ENCODE assay signal across 1 cellular context in genomic region chr20:2651772-2652723, GRCh38.
A peak's percentile ranks its signal among the peaks of the same experiment; 100 is the strongest.
TF ChIP-seq lines count a peak whose summit lies in the region.

A gene with protein sequence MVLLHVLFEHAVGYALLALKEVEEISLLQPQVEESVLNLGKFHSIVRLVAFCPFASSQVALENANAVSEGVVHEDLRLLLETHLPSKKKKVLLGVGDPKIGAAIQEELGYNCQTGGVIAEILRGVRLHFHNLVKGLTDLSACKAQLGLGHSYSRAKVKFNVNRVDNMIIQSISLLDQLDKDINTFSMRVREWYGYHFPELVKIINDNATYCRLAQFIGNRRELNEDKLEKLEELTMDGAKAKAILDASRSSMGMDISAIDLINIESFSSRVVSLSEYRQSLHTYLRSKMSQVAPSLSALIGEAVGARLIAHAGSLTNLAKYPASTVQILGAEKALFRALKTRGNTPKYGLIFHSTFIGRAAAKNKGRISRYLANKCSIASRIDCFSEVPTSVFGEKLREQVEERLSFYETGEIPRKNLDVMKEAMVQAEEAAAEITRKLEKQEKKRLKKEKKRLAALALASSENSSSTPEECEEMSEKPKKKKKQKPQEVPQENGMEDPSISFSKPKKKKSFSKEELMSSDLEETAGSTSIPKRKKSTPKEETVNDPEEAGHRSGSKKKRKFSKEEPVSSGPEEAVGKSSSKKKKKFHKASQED (plus strand): TSS chr20:2652632. CDS start chr20:2652661, 29 bp downstream.

TF ChIP-seq in K562, 482 proteins besides CTCF, POLR2A, EP300 and RAD21 (continued from another document and continues in another):
- TF ChIP-seq, protein P1, sequence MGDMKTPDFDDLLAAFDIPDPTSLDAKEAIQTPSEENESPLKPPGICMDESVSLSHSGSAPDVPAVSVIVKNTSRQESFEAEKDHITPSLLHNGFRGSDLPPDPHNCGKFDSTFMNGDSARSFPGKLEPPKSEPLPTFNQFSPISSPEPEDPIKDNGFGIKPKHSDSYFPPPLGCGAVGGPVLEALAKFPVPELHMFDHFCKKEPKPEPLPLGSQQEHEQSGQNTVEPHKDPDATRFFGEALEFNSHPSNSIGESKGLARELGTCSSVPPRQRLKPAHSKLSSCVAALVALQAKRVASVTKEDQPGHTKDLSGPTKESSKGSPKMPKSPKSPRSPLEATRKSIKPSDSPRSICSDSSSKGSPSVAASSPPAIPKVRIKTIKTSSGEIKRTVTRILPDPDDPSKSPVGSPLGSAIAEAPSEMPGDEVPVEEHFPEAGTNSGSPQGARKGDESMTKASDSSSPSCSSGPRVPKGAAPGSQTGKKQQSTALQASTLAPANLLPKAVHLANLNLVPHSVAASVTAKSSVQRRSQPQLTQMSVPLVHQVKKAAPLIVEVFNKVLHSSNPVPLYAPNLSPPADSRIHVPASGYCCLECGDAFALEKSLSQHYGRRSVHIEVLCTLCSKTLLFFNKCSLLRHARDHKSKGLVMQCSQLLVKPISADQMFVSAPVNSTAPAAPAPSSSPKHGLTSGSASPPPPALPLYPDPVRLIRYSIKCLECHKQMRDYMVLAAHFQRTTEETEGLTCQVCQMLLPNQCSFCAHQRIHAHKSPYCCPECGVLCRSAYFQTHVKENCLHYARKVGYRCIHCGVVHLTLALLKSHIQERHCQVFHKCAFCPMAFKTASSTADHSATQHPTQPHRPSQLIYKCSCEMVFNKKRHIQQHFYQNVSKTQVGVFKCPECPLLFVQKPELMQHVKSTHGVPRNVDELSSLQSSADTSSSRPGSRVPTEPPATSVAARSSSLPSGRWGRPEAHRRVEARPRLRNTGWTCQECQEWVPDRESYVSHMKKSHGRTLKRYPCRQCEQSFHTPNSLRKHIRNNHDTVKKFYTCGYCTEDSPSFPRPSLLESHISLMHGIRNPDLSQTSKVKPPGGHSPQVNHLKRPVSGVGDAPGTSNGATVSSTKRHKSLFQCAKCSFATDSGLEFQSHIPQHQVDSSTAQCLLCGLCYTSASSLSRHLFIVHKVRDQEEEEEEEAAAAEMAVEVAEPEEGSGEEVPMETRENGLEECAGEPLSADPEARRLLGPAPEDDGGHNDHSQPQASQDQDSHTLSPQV (IDR thresholded peaks at IDR 0.05): no peak
- TF ChIP-seq ID3 (CRISPR knock-in tag; IDR thresholded peaks at IDR 0.05) (no peak), ID3 (tag; IDR thresholded peaks at IDR 0.05) (0 out of 2 replicates have a peak, but pooled peaks have one; percentile 7), HLTF (IDR thresholded peaks at IDR 0.05) (no peak), ZBTB17 (CRISPR knock-in tag; IDR thresholded peaks at IDR 0.05) (no peak), GTF3C2 (IDR thresholded peaks at IDR 0.05; ENCODE audit: borderline replicate concordance, extremely low read depth, insufficient read length) (no peak), ZNF384 (IDR thresholded peaks at IDR 0.05; ENCODE audit: low read depth, low read length) (no peak), ZBTB11 (CRISPR knock-in tag; IDR thresholded peaks at IDR 0.05) (peak in 1 of 3 experiments; percentile 67; a peak in 1 of 6 replicates), ZNF589 (CRISPR knock-in tag; IDR thresholded peaks at IDR 0.05; ENCODE audit: low read depth) (no peak), ZSCAN32 (CRISPR knock-in tag; IDR thresholded peaks at IDR 0.05) (no peak), MXI1 (IDR thresholded peaks at IDR 0.05; ENCODE audit: low read depth, low read length) (peak; percentile 34; the same call in 1 of the 2 replicates), ZNF445 (CRISPR knock-in tag; IDR thresholded peaks at IDR 0.05; ENCODE audit: low read depth) (no peak), ZNF143 (CRISPR knock-in tag; IDR thresholded peaks at IDR 0.05) (no peak), SOX6 (IDR thresholded peaks at IDR 0.05) (0 out of 2 replicates have a peak, but pooled peaks have one; percentile 7), ZNF699 (CRISPR knock-in tag; IDR thresholded peaks at IDR 0.05; ENCODE audit: insufficient replicate concordance) (no peak), HOXB6 (CRISPR knock-in tag; IDR thresholded peaks at IDR 0.05; ENCODE audit: borderline replicate concordance) (no peak), NCOA6 (IDR thresholded peaks at IDR 0.05) (no peak), SAFB (IDR thresholded peaks at IDR 0.05; ENCODE audit: borderline replicate concordance, low read depth, low read length) (no peak), ETV6 (IDR thresholded peaks at IDR 0.05; ENCODE audit: borderline replicate concordance in 1 of 2, low read depth in 2 of 2, low read length in 1 of 2) (no peak), ETV6 (CRISPR knock-in tag; IDR thresholded peaks at IDR 0.05; ENCODE audit: borderline replicate concordance) (no peak), HNRNPH1 (optimal IDR thresholded peaks at IDR 0.05; ENCODE audit: low read depth, low read length) (no peak), ASH1L (IDR thresholded peaks at IDR 0.05; ENCODE audit: borderline replicate concordance, low read depth, partially characterized antibody) (no peak), ILF3 (IDR thresholded peaks at IDR 0.05; ENCODE audit: borderline replicate concordance) (no peak), SMARCB1 (IDR thresholded peaks at IDR 0.05; ENCODE audit: insufficient read length, low read depth) (no peak), CXXC5 (CRISPR knock-in tag; IDR thresholded peaks at IDR 0.05) (peak; percentile 63), RBM39 (optimal IDR thresholded peaks at IDR 0.05; ENCODE audit: low read depth, low read length) (no peak), TSC22D4 (tag; IDR thresholded peaks at IDR 0.05) (no peak), SMARCA5 (IDR thresholded peaks at IDR 0.05) (0 out of 2 replicates have a peak, but pooled peaks have one; percentile 45)
- TF ChIP-seq, protein P2, sequence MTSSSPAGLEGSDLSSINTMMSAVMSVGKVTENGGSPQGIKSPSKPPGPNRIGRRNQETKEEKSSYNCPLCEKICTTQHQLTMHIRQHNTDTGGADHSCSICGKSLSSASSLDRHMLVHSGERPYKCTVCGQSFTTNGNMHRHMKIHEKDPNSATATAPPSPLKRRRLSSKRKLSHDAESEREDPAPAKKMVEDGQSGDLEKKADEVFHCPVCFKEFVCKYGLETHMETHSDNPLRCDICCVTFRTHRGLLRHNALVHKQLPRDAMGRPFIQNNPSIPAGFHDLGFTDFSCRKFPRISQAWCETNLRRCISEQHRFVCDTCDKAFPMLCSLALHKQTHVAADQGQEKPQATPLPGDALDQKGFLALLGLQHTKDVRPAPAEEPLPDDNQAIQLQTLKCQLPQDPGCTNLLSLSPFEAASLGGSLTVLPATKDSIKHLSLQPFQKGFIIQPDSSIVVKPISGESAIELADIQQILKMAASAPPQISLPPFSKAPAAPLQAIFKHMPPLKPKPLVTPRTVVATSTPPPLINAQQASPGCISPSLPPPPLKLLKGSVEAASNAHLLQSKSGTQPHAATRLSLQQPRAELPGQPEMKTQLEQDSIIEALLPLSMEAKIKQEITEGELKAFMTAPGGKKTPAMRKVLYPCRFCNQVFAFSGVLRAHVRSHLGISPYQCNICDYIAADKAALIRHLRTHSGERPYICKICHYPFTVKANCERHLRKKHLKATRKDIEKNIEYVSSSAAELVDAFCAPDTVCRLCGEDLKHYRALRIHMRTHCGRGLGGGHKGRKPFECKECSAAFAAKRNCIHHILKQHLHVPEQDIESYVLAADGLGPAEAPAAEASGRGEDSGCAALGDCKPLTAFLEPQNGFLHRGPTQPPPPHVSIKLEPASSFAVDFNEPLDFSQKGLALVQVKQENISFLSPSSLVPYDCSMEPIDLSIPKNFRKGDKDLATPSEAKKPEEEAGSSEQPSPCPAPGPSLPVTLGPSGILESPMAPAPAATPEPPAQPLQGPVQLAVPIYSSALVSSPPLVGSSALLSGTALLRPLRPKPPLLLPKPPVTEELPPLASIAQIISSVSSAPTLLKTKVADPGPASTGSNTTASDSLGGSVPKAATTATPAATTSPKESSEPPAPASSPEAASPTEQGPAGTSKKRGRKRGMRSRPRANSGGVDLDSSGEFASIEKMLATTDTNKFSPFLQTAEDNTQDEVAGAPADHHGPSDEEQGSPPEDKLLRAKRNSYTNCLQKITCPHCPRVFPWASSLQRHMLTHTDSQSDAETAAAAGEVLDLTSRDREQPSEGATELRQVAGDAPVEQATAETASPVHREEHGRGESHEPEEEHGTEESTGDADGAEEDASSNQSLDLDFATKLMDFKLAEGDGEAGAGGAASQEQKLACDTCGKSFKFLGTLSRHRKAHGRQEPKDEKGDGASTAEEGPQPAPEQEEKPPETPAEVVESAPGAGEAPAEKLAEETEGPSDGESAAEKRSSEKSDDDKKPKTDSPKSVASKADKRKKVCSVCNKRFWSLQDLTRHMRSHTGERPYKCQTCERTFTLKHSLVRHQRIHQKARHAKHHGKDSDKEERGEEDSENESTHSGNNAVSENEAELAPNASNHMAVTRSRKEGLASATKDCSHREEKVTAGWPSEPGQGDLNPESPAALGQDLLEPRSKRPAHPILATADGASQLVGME (CRISPR knock-in tag; IDR thresholded peaks at IDR 0.05): no peak
- TF ChIP-seq, protein P3, sequence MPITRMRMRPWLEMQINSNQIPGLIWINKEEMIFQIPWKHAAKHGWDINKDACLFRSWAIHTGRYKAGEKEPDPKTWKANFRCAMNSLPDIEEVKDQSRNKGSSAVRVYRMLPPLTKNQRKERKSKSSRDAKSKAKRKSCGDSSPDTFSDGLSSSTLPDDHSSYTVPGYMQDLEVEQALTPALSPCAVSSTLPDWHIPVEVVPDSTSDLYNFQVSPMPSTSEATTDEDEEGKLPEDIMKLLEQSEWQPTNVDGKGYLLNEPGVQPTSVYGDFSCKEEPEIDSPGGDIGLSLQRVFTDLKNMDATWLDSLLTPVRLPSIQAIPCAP (CRISPR knock-in tag; IDR thresholded peaks at IDR 0.05; ENCODE audit: borderline replicate concordance): no peak
- TF ChIP-seq, protein P4, sequence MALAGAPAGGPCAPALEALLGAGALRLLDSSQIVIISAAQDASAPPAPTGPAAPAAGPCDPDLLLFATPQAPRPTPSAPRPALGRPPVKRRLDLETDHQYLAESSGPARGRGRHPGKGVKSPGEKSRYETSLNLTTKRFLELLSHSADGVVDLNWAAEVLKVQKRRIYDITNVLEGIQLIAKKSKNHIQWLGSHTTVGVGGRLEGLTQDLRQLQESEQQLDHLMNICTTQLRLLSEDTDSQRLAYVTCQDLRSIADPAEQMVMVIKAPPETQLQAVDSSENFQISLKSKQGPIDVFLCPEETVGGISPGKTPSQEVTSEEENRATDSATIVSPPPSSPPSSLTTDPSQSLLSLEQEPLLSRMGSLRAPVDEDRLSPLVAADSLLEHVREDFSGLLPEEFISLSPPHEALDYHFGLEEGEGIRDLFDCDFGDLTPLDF (CRISPR knock-in tag; IDR thresholded peaks at IDR 0.05): peak; percentile 83
- TF ChIP-seq, protein P5, sequence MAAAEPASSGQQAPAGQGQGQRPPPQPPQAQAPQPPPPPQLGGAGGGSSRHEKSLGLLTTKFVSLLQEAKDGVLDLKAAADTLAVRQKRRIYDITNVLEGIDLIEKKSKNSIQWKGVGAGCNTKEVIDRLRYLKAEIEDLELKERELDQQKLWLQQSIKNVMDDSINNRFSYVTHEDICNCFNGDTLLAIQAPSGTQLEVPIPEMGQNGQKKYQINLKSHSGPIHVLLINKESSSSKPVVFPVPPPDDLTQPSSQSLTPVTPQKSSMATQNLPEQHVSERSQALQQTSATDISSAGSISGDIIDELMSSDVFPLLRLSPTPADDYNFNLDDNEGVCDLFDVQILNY (CRISPR knock-in tag; IDR thresholded peaks at IDR 0.05): peak; percentile 26; the same call in 1 of the 2 replicates
